1 cellular context compared by ENCODE assay signal in the genomic region with DNA sequence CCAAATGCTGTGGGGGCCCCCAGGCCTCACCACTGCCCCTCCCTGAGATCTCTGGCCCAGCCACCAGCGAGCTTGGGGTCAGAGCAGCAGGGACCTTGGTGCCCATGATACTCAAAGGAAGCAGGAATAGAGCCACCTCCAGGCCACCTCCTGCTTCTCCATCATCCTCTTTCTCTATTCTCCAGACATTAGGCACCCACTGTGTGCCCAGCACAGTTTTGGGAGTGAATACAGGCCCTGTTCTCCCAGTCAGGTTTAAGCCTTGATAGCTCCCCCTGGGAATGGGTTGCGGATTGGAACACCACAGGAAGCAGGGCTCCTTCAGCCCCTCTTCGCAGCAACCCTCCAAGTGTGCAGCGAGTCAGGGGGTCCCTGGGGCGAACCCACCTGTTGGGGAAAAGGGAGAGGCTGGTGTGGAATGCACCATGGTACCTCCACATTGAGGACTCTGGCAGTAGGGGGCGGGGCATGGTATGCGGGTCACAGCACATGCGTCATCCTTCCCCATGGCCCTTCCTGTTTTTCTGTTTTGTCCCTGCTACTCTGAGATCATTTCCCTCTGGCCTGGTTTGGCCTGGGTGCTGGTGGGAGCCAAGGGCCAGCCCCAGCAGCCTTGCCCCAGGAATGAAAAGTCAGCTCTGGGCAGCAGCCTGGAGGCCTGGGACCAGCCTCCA.
TF ChIP-seq lines count a peak whose summit lies in the region.

No MANE protein-coding gene starts in this region.

TF ChIP-seq in IMR-90, 13 proteins besides CTCF, POLR2A, EP300 and RAD21 (continued from another document):
- TF ChIP-seq RFX5 (IDR thresholded peaks at IDR 0.05; ENCODE audit: low read depth, low read length) (no peak), USF2 (IDR thresholded peaks at IDR 0.05; ENCODE audit: low read depth, low read length) (no peak)
